In genomic region chr14:76958020-76958965, GRCh38 we compare ENCODE assay signal across 8 cellular contexts.
DNase-seq lines count a peak whose midpoint lies in the region; ATAC-seq and TF ChIP-seq lines count a peak whose summit lies in the region.

No MANE protein-coding gene starts in this region.

- peak overlapping the region; percentile 99 for H2BK120ac ChIP-seq in IMR-90 (ENCODE audit: low read depth, low read length)

- TF ChIP-seq RAD21 in IMR-90 (IDR thresholded peaks at IDR 0.05; ENCODE audit: low read length), result no peak

- H3K9me3 ChIP-seq in CD4-positive, alpha-beta memory T cell (ENCODE audit: control insufficient read depth in 1 of 2, low read length in 2 of 2), result no peaks in the 10 kb centered on the region
- H3K9me3 ChIP-seq in IMR-90 (ENCODE audit: control insufficient read depth, insufficient read depth, low read length), result no peaks in the 10 kb centered on the region

- peak in 1 of 5 donors; percentile 35 for DNase-seq in CD4-positive, alpha-beta memory T cell
- DNase-seq in IMR-90, result no peak
- DNase-seq in central memory CD8-positive, alpha-beta T cell (ENCODE audit: low spot score in 2 of 2), result no peak
- no peak for DNase-seq in neural crest cell (ENCODE audit: low read depth, low spot score)
- DNase-seq in C1 segment of cervical spinal cord (lab: John Stamatoyannopoulos, UW), result no peak
- no peak for DNase-seq in nucleus accumbens (lab: John Stamatoyannopoulos, UW)
- DNase-seq in Kasumi-1 (lab: John Stamatoyannopoulos, UW), result no peak
- no peak for DNase-seq in activated CD4-positive, CD25-positive, alpha-beta regulatory T cell treated with anti-CD3 and anti-CD28 coated beads, Interleukin-2, amount 50 U/mL, for 72 hours

- H3K4me3 ChIP-seq in CD4-positive, alpha-beta memory T cell (ENCODE audit: low read length in 2 of 2), result no peak overlapping the region
- no peak overlapping the region for H3K4me3 ChIP-seq in IMR-90 (ENCODE audit: insufficient read depth, low read depth, low read length)

- peaks cover 0 to 4% (median 0%) of the 10 kb centered on the region in 8 donors for H3K9me3 Mint-ChIP-seq in CD4-positive, alpha-beta memory T cell
- no peaks in the 10 kb centered on the region for H3K9me3 Mint-ChIP-seq in central memory CD8-positive, alpha-beta T cell
- H3K9me3 Mint-ChIP-seq in neural crest cell, result no peaks in the 10 kb centered on the region

- peaks cover 7 to 47% of the 10 kb centered on the region in 2 experiments; a peak in 3 of 4 replicates for H3K79me1 ChIP-seq in IMR-90 (ENCODE audit: low read depth in 1 of 2, low read length in 2 of 2)

- CTCF ChIA-PET in CD4-positive, alpha-beta memory T cell (lab: Charles Lee; ENCODE audit: partially characterized antibody), result interaction anchor here (0.9 to 2.5 kb wide), 6 partner anchors 42 to 112 kb away, joined by 3 to 11 read pairs (median 4); no protein-coding TSS in a partner anchor
- CTCF ChIA-PET in IMR-90 (lab: Yijun Ruan, JAX), result interaction anchor here (0.6 to 1.6 kb wide), 4 partner anchors 41 to 83 kb away, joined by 3 to 5 read pairs (median 4); no protein-coding TSS in a partner anchor

- no TSS peak for BruUV-seq in IMR-90 (replicated peaks; lab: Mats Ljungman, UMichigan)

- peak overlapping the region; percentile 99 for H3K23ac ChIP-seq in IMR-90 (ENCODE audit: low read depth, low read length)

- intact Hi-C loops in CD4-positive, alpha-beta memory T cell (cut with micrococcal nuclease), result no loop called here
- intact Hi-C loops in IMR-90 (cut with micrococcal nuclease), result no loop called here

- H4K8ac ChIP-seq in IMR-90 (ENCODE audit: low read depth in 2 of 2, low read length in 2 of 2), result peak overlapping the region; percentile 95 to 98

- H2AFZ ChIP-seq in IMR-90 (replicated peaks; ENCODE audit: low read length, poor library complexity), result peak overlapping the region; percentile 64

- H3K4ac ChIP-seq in IMR-90 (ENCODE audit: low read depth, low read length), result peak overlapping the region; percentile 100

- H3K36me3 ChIP-seq in CD4-positive, alpha-beta memory T cell (ENCODE audit: insufficient read depth, low read length), result no peaks in the 10 kb centered on the region
- H3K36me3 ChIP-seq in IMR-90 (ENCODE audit: control insufficient read depth, insufficient read depth, low read length), result no peaks in the 10 kb centered on the region

- no peaks in the 10 kb centered on the region for H4K20me1 ChIP-seq in IMR-90 (ENCODE audit: insufficient read depth, low read length)

- H3K36me3 Mint-ChIP-seq in CD4-positive, alpha-beta memory T cell, result peaks cover 0 to 3% of the 10 kb centered on the region in 2 donors
- H3K36me3 Mint-ChIP-seq in central memory CD8-positive, alpha-beta T cell (ENCODE audit: insufficient read depth), result peaks cover 22% of the 10 kb centered on the region
- no peaks in the 10 kb centered on the region for H3K36me3 Mint-ChIP-seq in neural crest cell (ENCODE audit: low read depth)

- H3K18ac ChIP-seq in IMR-90 (ENCODE audit: low read depth, low read length), result peak overlapping the region; percentile 62

- TF ChIP-seq CTCF in IMR-90 (conservative IDR thresholded peaks at IDR 0.05; ENCODE audit: low read depth, low read length) (no peak), neural crest cell (conservative IDR thresholded peaks at IDR 0.05) (no peak)

- peak overlapping the region; percentile 16; the same call in 1 of the 2 replicates for H3K9ac ChIP-seq in IMR-90 (ENCODE audit: low read depth, low read length)

- peak overlapping the region; percentile 98 for H4K91ac ChIP-seq in IMR-90 (ENCODE audit: insufficient read depth, low read depth, low read length)

- H2AK9ac ChIP-seq in IMR-90 (replicated peaks; ENCODE audit: low read depth, low read length, poor library complexity), result peak overlapping the region; percentile 97

- 95% methylated on average over 6 of the region's 11 CpGs; no CpG with 5 or more reads in 1 of the 2 experiments for WGBS in IMR-90 (ENCODE audit: extremely low coverage in 2 of 2, insufficient read length in 1 of 2), 2 experiments

- H3K4me2 ChIP-seq in IMR-90 (ENCODE audit: low read depth, low read length), result no peak overlapping the region

- H4K5ac ChIP-seq in IMR-90 (ENCODE audit: low read depth, low read length), result peak overlapping the region; percentile 85

- peak overlapping the region in 6 of 8 donors; percentile 17 to 89 (median 58) for H3K4me3 Mint-ChIP-seq in CD4-positive, alpha-beta memory T cell
- peak overlapping the region; percentile 82 for H3K4me3 Mint-ChIP-seq in central memory CD8-positive, alpha-beta T cell
- H3K4me3 Mint-ChIP-seq in neural crest cell, result peak overlapping the region; percentile 34

- peak overlapping the region; percentile 98 for H2BK5ac ChIP-seq in IMR-90 (ENCODE audit: low read depth, low read length, poor library complexity, severe bottlenecking)

- peak overlapping the region; percentile 87 to 99 (median 96) for H3K27ac Mint-ChIP-seq in CD4-positive, alpha-beta memory T cell
- peak overlapping the region; percentile 98 for H3K27ac Mint-ChIP-seq in central memory CD8-positive, alpha-beta T cell (ENCODE audit: low read depth)
- H3K27ac Mint-ChIP-seq in neural crest cell (ENCODE audit: unreplicated experiment), result no peak overlapping the region

- H3K4me1 Mint-ChIP-seq in CD4-positive, alpha-beta memory T cell, result peaks cover 51 to 90% (median 68%) of the 10 kb centered on the region in 4 donors
- H3K4me1 Mint-ChIP-seq in central memory CD8-positive, alpha-beta T cell, result peaks cover 75% of the 10 kb centered on the region
- peaks cover 81% of the 10 kb centered on the region for H3K4me1 Mint-ChIP-seq in neural crest cell

- no peak; the same call in 1 of the 2 replicates for TF ChIP-seq POLR2A in IMR-90 (IDR thresholded peaks at IDR 0.05; ENCODE audit: low read depth, low read length)

- no peak for ATAC-seq in IMR-90 (ENCODE audit: low read depth)
- ATAC-seq in central memory CD8-positive, alpha-beta T cell (replicated peaks; ENCODE audit: extremely low read depth, poor library complexity, severe bottlenecking), result no peak

- H3K4me1 ChIP-seq in CD4-positive, alpha-beta memory T cell (ENCODE audit: insufficient read depth, low read length), result peaks cover 85% of the 10 kb centered on the region
- peaks cover 43% of the 10 kb centered on the region for H3K4me1 ChIP-seq in IMR-90 (ENCODE audit: control insufficient read depth, insufficient read depth, low read length)

- peaks cover 17% of the 10 kb centered on the region; the same call in 1 of the 2 replicates for H3K9me1 ChIP-seq in IMR-90 (ENCODE audit: insufficient read depth, low read length)

- peak overlapping the region; percentile 100 for H2BK15ac ChIP-seq in IMR-90 (ENCODE audit: low read depth, low read length)

- peak overlapping the region; percentile 99 for H2BK20ac ChIP-seq in IMR-90 (ENCODE audit: low read depth, low read length)

- peak overlapping the region; percentile 99 for H2AK5ac ChIP-seq in IMR-90 (ENCODE audit: low read depth, low read length)

- in situ Hi-C loops in IMR-90 (cut with MboI; ENCODE audit: low sequenced_read_pairs), result no loop called here

- peak overlapping the region; percentile 98 for H3K14ac ChIP-seq in IMR-90 (replicated peaks; ENCODE audit: low read depth, low read length)

- H3K27me3 ChIP-seq in CD4-positive, alpha-beta memory T cell (ENCODE audit: insufficient read depth, low read length), result no peaks in the 10 kb centered on the region
- H3K27me3 ChIP-seq in IMR-90 (ENCODE audit: control insufficient read depth, insufficient read depth, low read length), result no peaks in the 10 kb centered on the region

- peak overlapping the region; percentile 94 for H3K27ac ChIP-seq in CD4-positive, alpha-beta memory T cell (ENCODE audit: low read depth, low read length)
- peak overlapping the region; percentile 66 for H3K27ac ChIP-seq in IMR-90 (ENCODE audit: insufficient read depth, low read length)

- dilution Hi-C loops in IMR-90 (cut with HindIII; ENCODE audit: low sequenced_read_pairs, unreplicated experiment), result no loop called here

- H3K56ac ChIP-seq in IMR-90 (ENCODE audit: extremely low read depth, insufficient read depth, low read length), result peak overlapping the region; percentile 74

- H3K27me3 Mint-ChIP-seq in CD4-positive, alpha-beta memory T cell, result no peaks in the 10 kb centered on the region
- no peaks in the 10 kb centered on the region for H3K27me3 Mint-ChIP-seq in central memory CD8-positive, alpha-beta T cell
- no peaks in the 10 kb centered on the region for H3K27me3 Mint-ChIP-seq in neural crest cell (ENCODE audit: low read depth)

- POLR2A ChIA-PET in CD4-positive, alpha-beta memory T cell (lab: Charles Lee; ENCODE audit: partially characterized antibody), result interaction anchor here (0.7 to 8.1 kb wide), 12 partner anchors 11 to 166 kb away, joined by 3 to 132 read pairs (median 5); partner anchors contain the start of gene IRF2BPL
- POLR2A ChIA-PET in IMR-90 (lab: Charles Lee; ENCODE audit: unreplicated experiment), result interaction anchor here (0.6 kb wide), 1 partner anchor 169 kb away, joined by 4 read pairs; no protein-coding TSS in a partner anchor

TF ChIP-seq in IMR-90, 13 proteins besides CTCF, POLR2A, EP300 and RAD21 (continues in another document):
- TF ChIP-seq SMC3 (IDR thresholded peaks at IDR 0.05; ENCODE audit: low read depth, low read length) (no peak), RCOR1 (IDR thresholded peaks at IDR 0.05; ENCODE audit: insufficient replicate concordance, low read length) (no peak), CEBPB (IDR thresholded peaks at IDR 0.05; ENCODE audit: low read depth, low read length) (no peak), BHLHE40 (IDR thresholded peaks at IDR 0.05; ENCODE audit: low read depth, low read length) (no peak), ELK1 (IDR thresholded peaks at IDR 0.05; ENCODE audit: borderline replicate concordance, low read depth, low read length) (no peak), MAFK (IDR thresholded peaks at IDR 0.05; ENCODE audit: low read depth, low read length) (no peak), RFX5 (IDR thresholded peaks at IDR 0.05; ENCODE audit: low read depth, low read length) (no peak), USF2 (IDR thresholded peaks at IDR 0.05; ENCODE audit: low read depth, low read length) (no peak), CHD1 (IDR thresholded peaks at IDR 0.05; ENCODE audit: low read depth, low read length) (no peak)
